ENCODE assay signal across 14 cellular contexts in genomic region chr7:27999829-28000228, GRCh38.
DNase-seq lines count a peak whose midpoint lies in the region; ATAC-seq and TF ChIP-seq lines count a peak whose summit lies in the region.
"Had no signal": no experiment of that assay in that cellular context is flagged by ENCODE, and none has a peak within 500 bp of the region (broad histone marks: within the 10 kb centered on the region; RNA-seq: fewer than 3 reads in every experiment).

No MANE protein-coding gene starts in this region.

- no peak overlapping the region for H3K4me3 ChIP-seq in epithelial cell of esophagus (ENCODE audit: low read length)
- H3K4me3 ChIP-seq: GM23338 had no signal

- ATAC-seq in GM21529 (IDR thresholded peaks at IDR 0.05; ENCODE audit: unreplicated experiment) = no peak
- ATAC-seq: GM23338, SK-N-SH treated with all-trans-retinoic acid at 6 μM for 48 hours had no signal

- DNase-seq in NCI-H1092 treated with DMSO at 0.1 percent for 48 hours (lab: John Stamatoyannopoulos, UW) (peak; percentile 64), NCI-H1092 (lab: John Stamatoyannopoulos, UW) (no peak), DMS153 (lab: John Stamatoyannopoulos, UW) (peak; percentile 39), NCI-H345 treated with DMSO at 0.1 percent for 48 hours (lab: John Stamatoyannopoulos, UW; ENCODE audit: unreplicated experiment) (peak; percentile 32), epithelial cell of esophagus (ENCODE audit: low read depth) (peak; percentile 18), HK-2 (ENCODE audit: unreplicated experiment) (no peak)
- DNase-seq in activated CD4-positive, alpha-beta T cell treated with anti-CD3 and anti-CD28 coated beads for 4 hours = no peak
- DNase-seq: Caco-2, KBM-7, NCI-H2029 treated with DMSO at 0.1 percent for 48 hours, NCI-H446 treated with DMSO at 0.1 percent for 48 hours had no signal

- TF ChIP-seq CTCF in epithelial cell of esophagus (IDR thresholded peaks at IDR 0.05; ENCODE audit: insufficient read depth, low read depth, low read length, missing control alignments) = no peak

Comparison
In these comparisons a context has a peak if more than half of its experiments do, and no peak if none do; other contexts are left out.
1. DNase-seq: peak in NCI-H1092 treated with DMSO at 0.1 percent for 48 hours (single experiment), DMS153 (single experiment), NCI-H345 treated with DMSO at 0.1 percent for 48 hours (single experiment) and epithelial cell of esophagus (single experiment); none in NCI-H1092 (single experiment), activated CD4-positive, alpha-beta T cell treated with anti-CD3 and anti-CD28 coated beads for 4 hours (0 of 2) and HK-2 (single experiment).